ENCODE assay signal across 21 cellular contexts in genomic region chr20:19090332-19090731, GRCh38.
DNase-seq lines count a peak whose midpoint lies in the region; ATAC-seq and TF ChIP-seq lines count a peak whose summit lies in the region.
"Had no signal": no experiment of that assay in that cellular context is flagged by ENCODE, and none has a peak within 500 bp of the region (broad histone marks: within the 10 kb centered on the region; RNA-seq: fewer than 3 reads in every experiment).

No MANE protein-coding gene starts in this region.

- no peaks in the 10 kb centered on the region for H3K36me3 ChIP-seq in mucosa of descending colon (ENCODE audit: low read depth)
- H3K36me3 ChIP-seq: BLaER1 had no signal

- CTCF ChIA-PET in RWPE1 (lab: Yijun Ruan, JAX): no interaction called here

- in situ Hi-C loops in SK-MEL-5 (cut with HindIII; ENCODE audit: low pct_unique_long_range_greater_than_20kb, low sequenced_read_pairs): no loop called here

- no peak overlapping the region for H3K4me3 ChIP-seq in mucosa of descending colon
- H3K4me3 ChIP-seq: BLaER1, GM12878, GM23338 had no signal

- DNase-seq in NCI-H1417 (lab: John Stamatoyannopoulos, UW) (peak in 2 of 3 experiments; percentile 56 to 82), NCI-H1417 treated with DMSO at 0.1 percent for 48 hours (lab: John Stamatoyannopoulos, UW) (no peak), COR-L47 (lab: John Stamatoyannopoulos, UW) (peak; percentile 44), SK-MEL-5 (ENCODE audit: low read depth, low spot score) (peak; percentile 35), mucosa of descending colon (no peak), cerebellar cortex (ENCODE audit: low spot score) (no peak), superior temporal gyrus (ENCODE audit: extremely low spot score) (no peak), RWPE1 (ENCODE audit: low spot score) (no peak)
- DNase-seq: CD4-positive, CD25-positive, alpha-beta regulatory T cell; CD8-positive, alpha-beta T cell; DMS 273 treated with DMSO at 0.1 percent for 48 hours; DMS79; EL; GDM1; H9 had no signal

- peak; percentile 62 for ATAC-seq in mucosa of descending colon
- ATAC-seq: CD8-positive, alpha-beta T cell; GM12878; GM23338; HCT116 had no signal

- no peak for TF ChIP-seq CTCF in mucosa of descending colon (IDR thresholded peaks at IDR 0.05)
- no peak for TF ChIP-seq CTCF in RWPE1 (conservative IDR thresholded peaks at IDR 0.05; ENCODE audit: low read depth)

- POLR2A ChIA-PET in RWPE1 (lab: Yijun Ruan, JAX; ENCODE audit: low non-redundant PET): no interaction called here

- H3K27ac ChIP-seq in RWPE1: no peak overlapping the region
- H3K27ac ChIP-seq: 22Rv1, BLaER1, C4-2B had no signal

- H3K4me1 ChIP-seq in mucosa of descending colon (ENCODE audit: low read depth): no peaks in the 10 kb centered on the region
- H3K4me1 ChIP-seq: BLaER1 had no signal

- intact Hi-C loops in mucosa of descending colon (cut with DNase I, micrococcal nuclease): no loop called here

- H3K9me3 ChIP-seq in mucosa of descending colon: no peaks in the 10 kb centered on the region

Comparison
In these comparisons a context has a peak if more than half of its experiments do, and no peak if none do; other contexts are left out.
1. DNase-seq: peak in NCI-H1417 (2 of 3), COR-L47 (single experiment) and SK-MEL-5 (single experiment); none in NCI-H1417 treated with DMSO at 0.1 percent for 48 hours (single experiment), mucosa of descending colon (0 of 3), cerebellar cortex (single experiment), superior temporal gyrus (single experiment) and RWPE1 (single experiment).